1 cellular context compared by ENCODE assay signal in genomic region chr6:52213127-52213526, GRCh38.
TF ChIP-seq lines count a peak whose summit lies in the region.

No MANE protein-coding gene starts in this region.

TF ChIP-seq in GM23338, 12 proteins besides CTCF, POLR2A, EP300 and RAD21 (continued from another document):
- TF ChIP-seq REST (IDR thresholded peaks at IDR 0.05; ENCODE audit: unreplicated experiment) (no peak), EZH2 (IDR thresholded peaks at IDR 0.05; ENCODE audit: low read depth, unreplicated experiment) (no peak), EZH2phosphoT487 (IDR thresholded peaks at IDR 0.05; ENCODE audit: unreplicated experiment) (no peak), POLR2AphosphoS5 (IDR thresholded peaks at IDR 0.05; ENCODE audit: low read depth) (no peak), CREB1 (CRISPR knock-in tag; IDR thresholded peaks at IDR 0.05; ENCODE audit: low read depth) (no peak), STAT1 (IDR thresholded peaks at IDR 0.05; ENCODE audit: unreplicated experiment) (no peak), ZNF114 (CRISPR knock-in tag; IDR thresholded peaks at IDR 0.05) (no peak), NANOG (IDR thresholded peaks at IDR 0.05; ENCODE audit: borderline replicate concordance) (no peak)
- TF ChIP-seq, protein P1, sequence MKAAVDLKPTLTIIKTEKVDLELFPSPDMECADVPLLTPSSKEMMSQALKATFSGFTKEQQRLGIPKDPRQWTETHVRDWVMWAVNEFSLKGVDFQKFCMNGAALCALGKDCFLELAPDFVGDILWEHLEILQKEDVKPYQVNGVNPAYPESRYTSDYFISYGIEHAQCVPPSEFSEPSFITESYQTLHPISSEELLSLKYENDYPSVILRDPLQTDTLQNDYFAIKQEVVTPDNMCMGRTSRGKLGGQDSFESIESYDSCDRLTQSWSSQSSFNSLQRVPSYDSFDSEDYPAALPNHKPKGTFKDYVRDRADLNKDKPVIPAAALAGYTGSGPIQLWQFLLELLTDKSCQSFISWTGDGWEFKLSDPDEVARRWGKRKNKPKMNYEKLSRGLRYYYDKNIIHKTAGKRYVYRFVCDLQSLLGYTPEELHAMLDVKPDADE (IDR thresholded peaks at IDR 0.05): no peak
- TF ChIP-seq, protein P2, sequence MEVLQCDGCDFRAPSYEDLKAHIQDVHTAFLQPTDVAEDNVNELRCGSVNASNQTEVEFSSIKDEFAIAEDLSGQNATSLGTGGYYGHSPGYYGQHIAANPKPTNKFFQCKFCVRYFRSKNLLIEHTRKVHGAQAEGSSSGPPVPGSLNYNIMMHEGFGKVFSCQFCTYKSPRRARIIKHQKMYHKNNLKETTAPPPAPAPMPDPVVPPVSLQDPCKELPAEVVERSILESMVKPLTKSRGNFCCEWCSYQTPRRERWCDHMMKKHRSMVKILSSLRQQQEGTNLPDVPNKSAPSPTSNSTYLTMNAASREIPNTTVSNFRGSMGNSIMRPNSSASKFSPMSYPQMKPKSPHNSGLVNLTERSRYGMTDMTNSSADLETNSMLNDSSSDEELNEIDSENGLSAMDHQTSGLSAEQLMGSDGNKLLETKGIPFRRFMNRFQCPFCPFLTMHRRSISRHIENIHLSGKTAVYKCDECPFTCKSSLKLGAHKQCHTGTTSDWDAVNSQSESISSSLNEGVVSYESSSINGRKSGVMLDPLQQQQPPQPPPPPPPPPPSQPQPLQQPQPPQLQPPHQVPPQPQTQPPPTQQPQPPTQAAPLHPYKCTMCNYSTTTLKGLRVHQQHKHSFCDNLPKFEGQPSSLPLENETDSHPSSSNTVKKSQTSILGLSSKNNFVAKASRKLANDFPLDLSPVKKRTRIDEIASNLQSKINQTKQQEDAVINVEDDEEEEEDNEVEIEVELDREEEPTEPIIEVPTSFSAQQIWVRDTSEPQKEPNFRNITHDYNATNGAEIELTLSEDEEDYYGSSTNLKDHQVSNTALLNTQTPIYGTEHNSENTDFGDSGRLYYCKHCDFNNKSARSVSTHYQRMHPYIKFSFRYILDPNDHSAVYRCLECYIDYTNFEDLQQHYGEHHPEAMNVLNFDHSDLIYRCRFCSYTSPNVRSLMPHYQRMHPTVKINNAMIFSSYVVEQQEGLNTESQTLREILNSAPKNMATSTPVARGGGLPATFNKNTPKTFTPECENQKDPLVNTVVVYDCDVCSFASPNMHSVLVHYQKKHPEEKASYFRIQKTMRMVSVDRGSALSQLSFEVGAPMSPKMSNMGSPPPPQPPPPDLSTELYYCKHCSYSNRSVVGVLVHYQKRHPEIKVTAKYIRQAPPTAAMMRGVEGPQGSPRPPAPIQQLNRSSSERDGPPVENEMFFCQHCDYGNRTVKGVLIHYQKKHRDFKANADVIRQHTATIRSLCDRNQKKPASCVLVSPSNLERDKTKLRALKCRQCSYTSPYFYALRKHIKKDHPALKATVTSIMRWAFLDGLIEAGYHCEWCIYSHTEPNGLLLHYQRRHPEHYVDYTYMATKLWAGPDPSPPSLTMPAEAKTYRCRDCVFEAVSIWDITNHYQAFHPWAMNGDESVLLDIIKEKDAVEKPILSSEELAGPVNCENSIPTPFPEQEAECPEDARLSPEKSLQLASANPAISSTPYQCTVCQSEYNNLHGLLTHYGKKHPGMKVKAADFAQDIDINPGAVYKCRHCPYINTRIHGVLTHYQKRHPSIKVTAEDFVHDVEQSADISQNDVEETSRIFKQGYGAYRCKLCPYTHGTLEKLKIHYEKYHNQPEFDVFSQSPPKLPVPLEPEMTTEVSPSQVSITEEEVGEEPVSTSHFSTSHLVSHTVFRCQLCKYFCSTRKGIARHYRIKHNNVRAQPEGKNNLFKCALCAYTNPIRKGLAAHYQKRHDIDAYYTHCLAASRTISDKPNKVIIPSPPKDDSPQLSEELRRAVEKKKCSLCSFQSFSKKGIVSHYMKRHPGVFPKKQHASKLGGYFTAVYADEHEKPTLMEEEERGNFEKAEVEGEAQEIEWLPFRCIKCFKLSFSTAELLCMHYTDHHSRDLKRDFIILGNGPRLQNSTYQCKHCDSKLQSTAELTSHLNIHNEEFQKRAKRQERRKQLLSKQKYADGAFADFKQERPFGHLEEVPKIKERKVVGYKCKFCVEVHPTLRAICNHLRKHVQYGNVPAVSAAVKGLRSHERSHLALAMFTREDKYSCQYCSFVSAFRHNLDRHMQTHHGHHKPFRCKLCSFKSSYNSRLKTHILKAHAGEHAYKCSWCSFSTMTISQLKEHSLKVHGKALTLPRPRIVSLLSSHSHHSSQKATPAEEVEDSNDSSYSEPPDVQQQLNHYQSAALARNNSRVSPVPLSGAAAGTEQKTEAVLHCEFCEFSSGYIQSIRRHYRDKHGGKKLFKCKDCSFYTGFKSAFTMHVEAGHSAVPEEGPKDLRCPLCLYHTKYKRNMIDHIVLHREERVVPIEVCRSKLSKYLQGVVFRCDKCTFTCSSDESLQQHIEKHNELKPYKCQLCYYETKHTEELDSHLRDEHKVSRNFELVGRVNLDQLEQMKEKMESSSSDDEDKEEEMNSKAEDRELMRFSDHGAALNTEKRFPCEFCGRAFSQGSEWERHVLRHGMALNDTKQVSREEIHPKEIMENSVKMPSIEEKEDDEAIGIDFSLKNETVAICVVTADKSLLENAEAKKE (CRISPR knock-in tag; IDR thresholded peaks at IDR 0.05): no peak
